ENCODE assay signal across 9 cellular contexts in the genomic region with DNA sequence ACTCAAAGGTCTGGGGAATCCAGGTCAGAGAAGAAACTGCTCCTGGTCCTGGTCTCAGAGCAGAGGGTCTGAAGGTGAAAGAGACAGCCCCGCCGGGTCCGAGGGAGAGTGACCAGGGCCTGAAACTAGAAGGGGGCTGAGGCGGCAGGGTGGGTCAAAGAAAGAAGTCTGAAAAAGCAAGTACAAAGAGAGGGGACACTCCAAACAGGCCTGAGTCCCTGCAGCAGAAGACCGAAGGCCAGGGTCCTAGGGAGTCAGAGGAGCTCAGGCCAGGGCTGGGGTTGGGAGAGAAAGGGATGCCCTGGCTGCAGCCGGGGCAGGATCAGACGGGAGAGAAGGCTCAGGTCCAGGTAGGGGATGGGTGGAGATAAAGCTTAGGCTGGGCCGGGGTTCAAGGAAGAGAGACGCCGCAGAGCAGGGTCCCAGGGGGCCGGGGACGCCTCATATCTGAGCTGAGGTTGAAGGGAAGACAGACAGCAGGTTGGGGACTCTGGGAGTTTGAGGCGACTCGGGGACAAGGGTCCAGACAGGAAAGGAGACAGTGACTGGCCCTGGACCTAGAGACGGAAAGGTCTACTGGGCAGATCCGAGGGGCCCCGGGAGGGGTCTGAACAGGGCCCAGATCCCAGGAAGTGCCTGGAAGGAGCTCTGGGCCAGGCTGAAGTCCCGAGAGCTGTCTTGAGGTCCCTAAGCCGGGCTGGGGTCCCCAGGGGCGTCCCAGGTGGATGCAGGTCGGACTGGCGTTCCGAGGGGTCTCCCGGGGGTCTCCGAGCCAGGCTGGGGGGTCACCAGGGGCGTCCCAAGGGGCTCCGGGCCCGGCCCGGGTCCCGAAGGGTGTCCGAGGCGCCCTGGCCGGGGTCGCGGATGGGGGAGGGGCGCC. TPM values are rescaled to one million over a fixed set of nuclear protein-coding genes. Genes with fewer than 3 reads are reported as not detected.
DNase-seq lines count a peak whose midpoint lies in the region; ATAC-seq, FAIRE-seq and TF ChIP-seq lines count a peak whose summit lies in the region.
"Had no signal": no experiment of that assay in that cellular context is flagged by ENCODE, and none has a peak within 500 bp of the region (broad histone marks: within the 10 kb centered on the region; RNA-seq: fewer than 3 reads in every experiment).

No MANE protein-coding gene starts in this region.

- H3K9ac ChIP-seq in mesenchymal stem cell (ENCODE audit: low read length) = peak overlapping the region; percentile 94

- H4K20me1 ChIP-seq in DOHH2 (ENCODE audit: control insufficient read depth, insufficient read depth, low read depth, low read length) = peaks cover 19% of the 10 kb centered on the region; the same call in 1 of the 2 replicates

- peak overlapping the region; percentile 15 to 91 for H3K4ac ChIP-seq in mesenchymal stem cell (ENCODE audit: low read depth in 1 of 2, low read length in 2 of 2)

- ATAC-seq in body of pancreas = no peak
- no peak for ATAC-seq in GM21737 (IDR thresholded peaks at IDR 0.05; ENCODE audit: unreplicated experiment)

- H3K9me3 ChIP-seq in DOHH2 (ENCODE audit: control insufficient read depth, insufficient read depth, low read length) = no peaks in the 10 kb centered on the region
- H3K9me3 ChIP-seq in KOPT-K1 (ENCODE audit: insufficient read depth, low read length, poor library complexity, severe bottlenecking) = no peaks in the 10 kb centered on the region
- H3K9me3 ChIP-seq in body of pancreas = no peaks in the 10 kb centered on the region
- no peaks in the 10 kb centered on the region for H3K9me3 ChIP-seq in mesenchymal stem cell (ENCODE audit: control insufficient read depth, low read length)

- peak in 1 of 4 donors; percentile 29 for DNase-seq in body of pancreas
- peak; percentile 9 for DNase-seq in mesenchymal stem cell
- DNase-seq in NCI-H2029 treated with DMSO at 0.1 percent for 48 hours (lab: John Stamatoyannopoulos, UW) = no peak
- DNase-seq in GM19239 (ENCODE audit: insufficient read length, low spot score) = no peak
- no peak for DNase-seq in NCI-H2081 (lab: John Stamatoyannopoulos, UW)

- H2AFZ ChIP-seq in mesenchymal stem cell (ENCODE audit: low read depth, low read length) = no peak overlapping the region

- FAIRE-seq in GM19239 (lab: Jason Lieb, UNC) = no peak

- H3K14ac ChIP-seq in mesenchymal stem cell (ENCODE audit: low read length in 2 of 2) = peak overlapping the region in 1 of 2 experiments; percentile 79

- no peaks in the 10 kb centered on the region for H3K27me3 ChIP-seq in DOHH2 (ENCODE audit: control insufficient read depth, low read length)
- no peaks in the 10 kb centered on the region for H3K27me3 ChIP-seq in body of pancreas
- H3K27me3 ChIP-seq in mesenchymal stem cell (ENCODE audit: control insufficient read depth in 1 of 2, insufficient read depth in 1 of 2, low read length in 2 of 2) = no peaks in the 10 kb centered on the region

- peaks cover 55% of the 10 kb centered on the region for H3K79me2 ChIP-seq in DOHH2 (ENCODE audit: control insufficient read depth, low read length)

- H3K79me1 ChIP-seq in mesenchymal stem cell (replicated peaks; ENCODE audit: low read length, poor library complexity, severe bottlenecking) = peaks cover 16% of the 10 kb centered on the region

- peak overlapping the region; percentile 43 for H4K91ac ChIP-seq in mesenchymal stem cell (ENCODE audit: low read length)

- H2BK12ac ChIP-seq in mesenchymal stem cell (ENCODE audit: low read length in 2 of 2) = peak overlapping the region in 1 of 2 experiments; percentile 91

- H2BK120ac ChIP-seq in mesenchymal stem cell (ENCODE audit: low read depth, low read length) = peak overlapping the region; percentile 97

- peak overlapping the region in 1 of 2 experiments; percentile 53 for H3K23ac ChIP-seq in mesenchymal stem cell (ENCODE audit: low read length in 2 of 2)

- H3K4me2 ChIP-seq in DOHH2 (ENCODE audit: low read length) (peak overlapping the region; percentile 88), mesenchymal stem cell (ENCODE audit: low read length, poor library complexity, severe bottlenecking) (peak overlapping the region; percentile 60)

- H3K9me2 ChIP-seq in DOHH2 (replicated peaks; ENCODE audit: control insufficient read depth, low read length) = no peaks in the 10 kb centered on the region

- H3F3A ChIP-seq in DOHH2 (ENCODE audit: control insufficient read depth, insufficient read depth) = no peaks in the 10 kb centered on the region; the same call in 1 of the 2 replicates

- peaks cover 22% of the 10 kb centered on the region for H3K4me1 ChIP-seq in DOHH2 (ENCODE audit: control insufficient read depth, low read length)
- peaks cover 56% of the 10 kb centered on the region for H3K4me1 ChIP-seq in body of pancreas
- peaks cover 24% of the 10 kb centered on the region for H3K4me1 ChIP-seq in mesenchymal stem cell (ENCODE audit: control insufficient read depth, insufficient read depth, low read depth, low read length)

- TF ChIP-seq CTCF in DOHH2 (IDR thresholded peaks at IDR 0.05; ENCODE audit: low read depth, low read length, poor library complexity, severe bottlenecking) (no peak), body of pancreas (IDR thresholded peaks at IDR 0.05) (no peak)

- peak overlapping the region; percentile 76 for H3K4me3 ChIP-seq in DOHH2 (ENCODE audit: low read length)
- H3K4me3 ChIP-seq in body of pancreas = peak overlapping the region; percentile 74
- peak overlapping the region; percentile 71 to 94 for H3K4me3 ChIP-seq in mesenchymal stem cell (ENCODE audit: insufficient read depth in 1 of 2, low read depth in 1 of 2, low read length in 2 of 2)

- no peak overlapping the region for H3K27ac ChIP-seq in DOHH2 (ENCODE audit: low read depth, low read length)
- peak overlapping the region; percentile 76 for H3K27ac ChIP-seq in KOPT-K1 (ENCODE audit: low read depth, low read length, poor library complexity, severe bottlenecking)
- peak overlapping the region; percentile 25 to 76 (median 70) for H3K27ac ChIP-seq in body of pancreas
- no peak overlapping the region for H3K27ac ChIP-seq in mesenchymal stem cell (ENCODE audit: low read length, poor library complexity, severe bottlenecking)

- intact Hi-C loops in body of pancreas (cut with DNase I) = no loop called here

- H2BK5ac ChIP-seq in mesenchymal stem cell (ENCODE audit: low read depth, low read length, poor library complexity, severe bottlenecking) = no peak overlapping the region

- no peak for TF ChIP-seq POLR2A in body of pancreas (IDR thresholded peaks at IDR 0.05)

- H3K36me3 ChIP-seq in DOHH2 (ENCODE audit: control insufficient read depth, low read length) = peaks cover 22% of the 10 kb centered on the region
- H3K36me3 ChIP-seq in KOPT-K1 (ENCODE audit: insufficient read depth, low read length) = peaks cover 30% of the 10 kb centered on the region
- no peaks in the 10 kb centered on the region for H3K36me3 ChIP-seq in body of pancreas (replicated peaks in 1 of 2; ENCODE audit: insufficient read depth in 1 of 2, low read depth in 2 of 2)
- peaks cover 4 to 28% of the 10 kb centered on the region in 2 experiments for H3K36me3 ChIP-seq in mesenchymal stem cell (ENCODE audit: control insufficient read depth in 1 of 2, insufficient read depth in 2 of 2, low read depth in 1 of 2, low read length in 2 of 2)

- peak overlapping the region; percentile 71 for H2BK15ac ChIP-seq in mesenchymal stem cell (ENCODE audit: low read depth, poor library complexity, severe bottlenecking)

- peak overlapping the region; percentile 42 to 79 for H3K18ac ChIP-seq in mesenchymal stem cell (ENCODE audit: low read depth in 1 of 2, low read length in 2 of 2)

- 6 to 9% methylated on average over 16 to 25 of the region's 36 CpGs for WGBS in body of pancreas, 2 donors
- WGBS in mesenchymal stem cell = 17% methylated on average over 21 of the region's 36 CpGs

- no peak overlapping the region for H4K8ac ChIP-seq in mesenchymal stem cell (ENCODE audit: low read length)

- no peak overlapping the region for H2AK5ac ChIP-seq in mesenchymal stem cell (ENCODE audit: low read length, severe bottlenecking)

RNA-seq across cellular contexts. Expression of gene MLLT1, which starts 0.8 kb away (rescaled TPM):
- total RNA-seq in body of pancreas = 10 to 100 TPM; 16.3 to 23.7 TPM
- polyA plus RNA-seq in mesenchymal stem cell (2013, experiment 1 of 2) = 49.5 TPM
- polyA plus RNA-seq in mesenchymal stem cell (2013, experiment 2 of 2) = 48.1 TPM

RNA-seq across cellular contexts. Expression of gene ACER1, which starts 54.4 kb away (rescaled TPM):
- total RNA-seq in body of pancreas = not detected
- 0.03 TPM for polyA plus RNA-seq in mesenchymal stem cell (2013, experiment 1 of 2)
- polyA plus RNA-seq in mesenchymal stem cell (2013, experiment 2 of 2) = not detected
- total RNA-seq: HT1080 had no signal

Comparison
In these comparisons a context has a peak if more than half of its experiments do, and no peak if none do; other contexts are left out.
1. H3K27ac ChIP-seq: peak in KOPT-K1 (single experiment) and body of pancreas (4 of 4); none in DOHH2 (single experiment) and mesenchymal stem cell (single experiment).
2. Peak in every context shown above with its lines, with median percentiles within 50 percentile points of each other: H3K4me3 ChIP-seq.